In the genomic region with DNA sequence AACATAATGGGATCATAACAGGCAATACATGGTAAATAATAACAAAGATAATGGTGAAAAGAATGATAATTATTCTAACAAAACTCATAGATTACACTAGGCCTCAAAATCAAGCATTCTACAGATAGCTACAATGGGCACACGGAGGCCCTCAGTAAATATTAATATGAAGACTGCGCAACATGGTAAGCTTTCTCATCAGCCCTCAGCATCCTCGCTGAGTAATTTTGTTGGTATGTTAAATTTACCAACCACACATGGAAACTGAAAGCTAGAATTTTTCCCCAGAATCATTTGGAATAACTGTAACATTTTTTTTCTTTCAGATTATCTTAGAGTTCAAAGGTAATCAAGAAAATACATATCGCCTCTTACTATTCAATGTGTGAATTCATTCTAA, we compare ENCODE assay signal across 28 cellular contexts.
DNase-seq lines count a peak whose midpoint lies in the region; ATAC-seq, FAIRE-seq and TF ChIP-seq lines count a peak whose summit lies in the region.
"Had no signal": no experiment of that assay in that cellular context is flagged by ENCODE, and none has a peak within 500 bp of the region (broad histone marks: within the 10 kb centered on the region; RNA-seq: fewer than 3 reads in every experiment).

No MANE protein-coding gene starts in this region.

- peaks cover 21 to 33% of the 10 kb centered on the region in 2 experiments for H3K4me1 ChIP-seq in SK-N-SH (ENCODE audit: control insufficient read depth in 1 of 2, insufficient read depth in 2 of 2, low read depth in 1 of 2, low read length in 1 of 2)
- peaks cover 14% of the 10 kb centered on the region for H3K4me1 ChIP-seq in astrocyte (ENCODE audit: insufficient read depth, low read length)
- H3K4me1 ChIP-seq: prostate gland had no signal

- DNase-seq in SK-N-SH, result no peak
- DNase-seq in astrocyte (ENCODE audit: low read depth), result peak; percentile 60
- DNase-seq in fibroblast of the aortic adventitia (ENCODE audit: low read depth), result peak; percentile 49
- no peak for DNase-seq in NCI-H128 (lab: John Stamatoyannopoulos, UW; ENCODE audit: unreplicated experiment)
- no peak for DNase-seq in DMS153 (lab: John Stamatoyannopoulos, UW)
- no peak for DNase-seq in NCI-H2227 (lab: John Stamatoyannopoulos, UW; ENCODE audit: unreplicated experiment)
- DNase-seq: activated CD4-positive, alpha-beta memory T cell treated with anti-CD3 and anti-CD28 coated beads, Interleukin-2, amount 10 ng/mL, durations not matched to agents 7 days and 5 days; activated CD4-positive, CD25-positive, alpha-beta regulatory T cell treated with anti-CD3 and anti-CD28 coated beads, Interleukin-2, amount 50 U/mL, for 72 hours; activated CD8-positive, alpha-beta memory T cell treated with anti-CD3 and anti-CD28 coated beads, Interleukin-2, amount 50 U/mL, for 48 hours; AML-193; aorta; CD4-positive, alpha-beta memory T cell; foreskin melanocyte; NCI-H146; NCI-H2107; sigmoid colon; stimulated activated naive CD4-positive, alpha-beta T cell treated with Interleukin-2 at 50 U/mL for 16 hours had no signal

- H3K36me3 ChIP-seq in SK-N-SH (replicated peaks in 1 of 2; ENCODE audit: control insufficient read depth in 1 of 2, insufficient read depth in 2 of 2, low read length in 1 of 2), result no peaks in the 10 kb centered on the region
- H3K36me3 ChIP-seq in astrocyte (ENCODE audit: insufficient read depth, low read length), result no peaks in the 10 kb centered on the region
- H3K36me3 ChIP-seq: prostate gland, sigmoid colon, thoracic aorta, vagina had no signal

- no peak for TF ChIP-seq EP300 in SK-N-SH (IDR thresholded peaks at IDR 0.05; ENCODE audit: borderline replicate concordance in 1 of 2, low read depth in 1 of 2, low read length in 1 of 2)

- no peak overlapping the region for H3K4me3 ChIP-seq in SK-N-SH (ENCODE audit: low read depth in 2 of 2, low read length in 1 of 2)
- no peak overlapping the region for H3K4me3 ChIP-seq in astrocyte (ENCODE audit: insufficient read depth, low read depth, low read length)
- no peak overlapping the region for H3K4me3 ChIP-seq in fibroblast of the aortic adventitia (ENCODE audit: low read depth, low read length)
- H3K4me3 ChIP-seq: prostate gland, sigmoid colon, thoracic aorta, vagina had no signal

- CTCF ChIA-PET in SK-N-SH (lab: Yijun Ruan, JAX), result interaction anchor here (0.9 to 1.4 kb wide), 4 partner anchors 13 to 71 kb away, joined by 3 to 4 read pairs (median 4); no protein-coding TSS in a partner anchor

- ATAC-seq in SK-N-SH treated with all-trans-retinoic acid at 6 μM for 48 hours, result no peak

- H3K9me3 Mint-ChIP-seq in astrocyte (ENCODE audit: unreplicated experiment), result no peaks in the 10 kb centered on the region
- H3K9me3 Mint-ChIP-seq: activated CD4-positive, alpha-beta memory T cell treated with anti-CD3 and anti-CD28 coated beads, Interleukin-2, amount 10 ng/mL, durations not matched to agents 7 days and 5 days; activated naive CD4-positive, alpha-beta T cell treated with anti-CD3 and anti-CD28 coated beads, Interleukin-2, amount 50 U/mL, for 24 hours; activated T-helper 2 cell treated with anti-CD3 and anti-CD28 coated beads, Interferon-gamma antibody, Interleukin-2, Interleukin-4, amounts not matched to agents 10 μg/mL and 5 μg/mL and 100 μg/mL, durations not matched to agents 14 hours and 24 hours and 36 hours; T-helper 1 cell treated with Interleukin-12 subunit alpha and Interleukin-12 subunit beta and Interleukin-4 antibody, amounts not matched to agents 30 μg/mL and 1 μg/mL, for 36 hours had no signal

- WGBS in SK-N-SH (ENCODE audit: low lambda C conversion rate), result 82% methylated on average over 4 of the region's 4 CpGs

- no peaks in the 10 kb centered on the region for H3K27me3 Mint-ChIP-seq in astrocyte (ENCODE audit: low read depth, unreplicated experiment)

- H3K27ac ChIP-seq in SK-N-SH (ENCODE audit: low read depth in 2 of 2, low read length in 1 of 2), result peak overlapping the region in 1 of 2 experiments; percentile 46; a peak in 1 of 4 replicates
- H3K27ac ChIP-seq in astrocyte (ENCODE audit: low read depth, low read length), result no peak overlapping the region
- H3K27ac ChIP-seq in temporal lobe (ENCODE audit: low read depth, low read length), result peak overlapping the region; percentile 4
- H3K27ac ChIP-seq: 22Rv1, KMS-11, prostate gland, RWPE1, thoracic aorta, vagina had no signal

- H3K27ac Mint-ChIP-seq in astrocyte (ENCODE audit: unreplicated experiment), result no peak overlapping the region
- H3K27ac Mint-ChIP-seq: activated CD4-positive, alpha-beta memory T cell treated with anti-CD3 and anti-CD28 coated beads, Interleukin-2, amount 10 ng/mL, durations not matched to agents 7 days and 5 days; activated naive CD4-positive, alpha-beta T cell treated with anti-CD3 and anti-CD28 coated beads, Interleukin-2, amount 50 U/mL, for 24 hours; activated T-helper 2 cell treated with anti-CD3 and anti-CD28 coated beads, Interferon-gamma antibody, Interleukin-2, Interleukin-4, amounts not matched to agents 10 μg/mL and 5 μg/mL and 100 μg/mL, durations not matched to agents 14 hours and 24 hours and 36 hours; CD4-positive, alpha-beta memory T cell; T-helper 1 cell treated with Interleukin-12 subunit alpha and Interleukin-12 subunit beta and Interleukin-4 antibody, amounts not matched to agents 30 μg/mL and 1 μg/mL, for 36 hours had no signal

- TF ChIP-seq RAD21 in SK-N-SH (IDR thresholded peaks at IDR 0.05; ENCODE audit: low read length), result no peak

- no peaks in the 10 kb centered on the region for H3K79me2 ChIP-seq in SK-N-SH (ENCODE audit: insufficient read depth)
- H3K79me2 ChIP-seq in astrocyte (ENCODE audit: insufficient read depth, low read length), result no peaks in the 10 kb centered on the region

- POLR2A ChIA-PET in SK-N-SH (lab: Yijun Ruan, JAX), result interaction anchor here (1.0 kb wide), 1 partner anchor 86 kb away, joined by 3 read pairs; no protein-coding TSS in a partner anchor

- no peaks in the 10 kb centered on the region for H4K20me1 ChIP-seq in SK-N-SH (ENCODE audit: insufficient read depth)
- no peaks in the 10 kb centered on the region for H4K20me1 ChIP-seq in astrocyte (ENCODE audit: insufficient read depth, low read length)

- H3K9me3 ChIP-seq in SK-N-SH (no peaks in the 10 kb centered on the region), astrocyte (ENCODE audit: insufficient read depth, low read depth, low read length) (no peaks in the 10 kb centered on the region)
- H3K9me3 ChIP-seq: prostate gland, sigmoid colon, thoracic aorta, vagina had no signal

- peaks cover 11% of the 10 kb centered on the region for H3F3A ChIP-seq in SK-N-SH (replicated peaks; ENCODE audit: insufficient read depth)

- peaks cover 32% of the 10 kb centered on the region for H3K4me1 Mint-ChIP-seq in astrocyte (ENCODE audit: low read depth, unreplicated experiment)
- H3K4me1 Mint-ChIP-seq: activated CD4-positive, alpha-beta memory T cell treated with anti-CD3 and anti-CD28 coated beads, Interleukin-2, amount 10 ng/mL, durations not matched to agents 7 days and 5 days; activated naive CD4-positive, alpha-beta T cell treated with anti-CD3 and anti-CD28 coated beads, Interleukin-2, amount 50 U/mL, for 24 hours; CD4-positive, alpha-beta memory T cell had no signal

- no peaks in the 10 kb centered on the region for H3K9me2 ChIP-seq in SK-N-SH

- no peak overlapping the region for H2AFZ ChIP-seq in SK-N-SH (ENCODE audit: low read depth)
- H2AFZ ChIP-seq in astrocyte (ENCODE audit: low read depth, low read length), result no peak overlapping the region

- TF ChIP-seq CTCF in SK-N-SH (IDR thresholded peaks at IDR 0.05) (no peak), astrocyte (IDR thresholded peaks at IDR 0.05; ENCODE audit: insufficient read depth, low read depth, low read length) (no peak), fibroblast of the aortic adventitia (IDR thresholded peaks at IDR 0.05; ENCODE audit: insufficient read depth, low read length) (no peak)

- H3K4me2 ChIP-seq in SK-N-SH (0 out of 2 replicates have a peak overlapping the region, but pooled peaks have one; percentile 14), astrocyte (ENCODE audit: low read length) (no peak overlapping the region)
- H3K4me2 ChIP-seq: KMS-11 had no signal

- H3K9ac ChIP-seq in SK-N-SH, result no peak overlapping the region
- H3K9ac ChIP-seq in astrocyte (ENCODE audit: low read length), result no peak overlapping the region
- H3K9ac ChIP-seq: KMS-11 had no signal

- H3K36me3 Mint-ChIP-seq in astrocyte (ENCODE audit: low read depth, unreplicated experiment), result peaks cover 11% of the 10 kb centered on the region
- H3K36me3 Mint-ChIP-seq: activated naive CD4-positive, alpha-beta T cell treated with anti-CD3 and anti-CD28 coated beads, Interleukin-2, amount 50 U/mL, for 24 hours; CD4-positive, alpha-beta memory T cell had no signal

- H3K27me3 ChIP-seq in SK-N-SH (ENCODE audit: insufficient read depth), result no peaks in the 10 kb centered on the region
- no peaks in the 10 kb centered on the region for H3K27me3 ChIP-seq in astrocyte (ENCODE audit: insufficient read depth, low read length)
- H3K27me3 ChIP-seq: sigmoid colon, vagina had no signal

- FAIRE-seq in astrocyte (lab: Jason Lieb, UNC), result no peak

- no peak overlapping the region for H3K4me3 Mint-ChIP-seq in astrocyte (ENCODE audit: unreplicated experiment)
- H3K4me3 Mint-ChIP-seq: activated CD4-positive, alpha-beta memory T cell treated with anti-CD3 and anti-CD28 coated beads, Interleukin-2, amount 10 ng/mL, durations not matched to agents 7 days and 5 days; activated naive CD4-positive, alpha-beta T cell treated with anti-CD3 and anti-CD28 coated beads, Interleukin-2, amount 50 U/mL, for 24 hours; CD4-positive, alpha-beta memory T cell; T-helper 1 cell treated with Interleukin-12 subunit alpha and Interleukin-12 subunit beta and Interleukin-4 antibody, amounts not matched to agents 30 μg/mL and 1 μg/mL, for 36 hours had no signal

TF ChIP-seq in SK-N-SH, 30 proteins besides CTCF, POLR2A, EP300 and RAD21:
- no peak for TF ChIP-seq SMC3 (IDR thresholded peaks at IDR 0.05; ENCODE audit: low read depth, low read length)
- TF ChIP-seq TCF12 (IDR thresholded peaks at IDR 0.05), result 0 out of 2 replicates have a peak, but pooled peaks have one; percentile 15
TF ChIP-seq in SK-N-SH: peak in this region for 1.

TF ChIP-seq in SK-N-SH treated with all-trans-retinoic acid at 6 μM for 48 hours, 23 proteins besides CTCF, POLR2A, EP300 and RAD21 (continues in another document):
- TF ChIP-seq, protein P1, sequence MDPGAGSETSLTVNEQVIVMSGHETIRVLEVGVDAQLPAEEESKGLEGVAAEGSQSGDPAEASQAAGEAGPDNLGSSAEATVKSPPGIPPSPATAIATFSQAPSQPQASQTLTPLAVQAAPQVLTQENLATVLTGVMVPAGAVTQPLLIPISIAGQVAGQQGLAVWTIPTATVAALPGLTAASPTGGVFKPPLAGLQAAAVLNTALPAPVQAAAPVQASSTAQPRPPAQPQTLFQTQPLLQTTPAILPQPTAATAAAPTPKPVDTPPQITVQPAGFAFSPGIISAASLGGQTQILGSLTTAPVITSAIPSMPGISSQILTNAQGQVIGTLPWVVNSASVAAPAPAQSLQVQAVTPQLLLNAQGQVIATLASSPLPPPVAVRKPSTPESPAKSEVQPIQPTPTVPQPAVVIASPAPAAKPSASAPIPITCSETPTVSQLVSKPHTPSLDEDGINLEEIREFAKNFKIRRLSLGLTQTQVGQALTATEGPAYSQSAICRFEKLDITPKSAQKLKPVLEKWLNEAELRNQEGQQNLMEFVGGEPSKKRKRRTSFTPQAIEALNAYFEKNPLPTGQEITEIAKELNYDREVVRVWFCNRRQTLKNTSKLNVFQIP (CRISPR knock-in tag; IDR thresholded peaks at IDR 0.05; ENCODE audit: borderline replicate concordance, low read depth), result no peak
- TF ChIP-seq OSR1 (CRISPR knock-in tag; IDR thresholded peaks at IDR 0.05), result no peak

Comparison
In these comparisons a context has a peak if more than half of its experiments do, and no peak if none do; other contexts are left out.
1. DNase-seq: peak in astrocyte (single experiment) and fibroblast of the aortic adventitia (single experiment); none in SK-N-SH (single experiment), NCI-H128 (single experiment), DMS153 (single experiment) and NCI-H2227 (single experiment).